Comparison of ENCODE assay signal across 1 cellular context in genomic region chr11:93605638-93606037, GRCh38.
TF ChIP-seq lines count a peak whose summit lies in the region.

No MANE protein-coding gene starts in this region.

TF ChIP-seq in H1, 55 proteins besides CTCF, POLR2A, EP300 and RAD21 (continued from another document):
- TF ChIP-seq CHD7 (IDR thresholded peaks at IDR 0.05; ENCODE audit: insufficient replicate concordance, low read length) (no peak), SP1 (IDR thresholded peaks at IDR 0.05; ENCODE audit: low read depth, low read length) (no peak), ATF3 (IDR thresholded peaks at IDR 0.05; ENCODE audit: insufficient read depth, low read depth, low read length) (no peak), E2F6 (IDR thresholded peaks at IDR 0.05) (no peak), USF2 (IDR thresholded peaks at IDR 0.05; ENCODE audit: low read length) (no peak), BRCA1 (IDR thresholded peaks at IDR 0.05; ENCODE audit: low read depth, low read length) (no peak), BACH1 (IDR thresholded peaks at IDR 0.05; ENCODE audit: low read length) (no peak)
